10 cellular contexts compared by ENCODE assay signal in the genomic region with DNA sequence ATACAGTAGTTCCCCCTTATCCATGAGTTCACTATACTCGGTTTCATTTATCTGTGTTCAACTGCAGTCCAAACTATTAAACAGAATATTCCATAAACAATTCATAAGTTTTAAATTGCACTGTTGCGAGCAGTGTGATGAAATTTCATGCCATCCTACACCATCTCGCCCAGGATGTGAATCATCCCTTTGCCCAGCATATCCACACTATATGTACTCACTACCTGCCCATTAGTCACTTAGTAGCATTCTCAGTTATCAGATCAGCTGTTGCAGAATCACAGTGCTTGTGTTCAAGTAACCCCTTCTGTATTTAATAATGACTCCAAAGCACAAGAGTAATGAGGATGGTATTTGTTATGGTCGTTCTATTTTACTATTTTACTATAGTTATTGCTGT. TPM values are rescaled to one million over a fixed set of nuclear protein-coding genes. Genes with fewer than 3 reads are reported as not detected.
DNase-seq lines count a peak whose midpoint lies in the region; ATAC-seq and TF ChIP-seq lines count a peak whose summit lies in the region.
"Had no signal": no experiment of that assay in that cellular context is flagged by ENCODE, and none has a peak within 500 bp of the region (broad histone marks: within the 10 kb centered on the region; RNA-seq: fewer than 3 reads in every experiment).

No MANE protein-coding gene starts in this region.

- no peaks in the 10 kb centered on the region for H3K27me3 ChIP-seq in brain microvascular endothelial cell (replicated peaks)
- H3K27me3 ChIP-seq: esophagus squamous epithelium had no signal

- in situ Hi-C loops in brain microvascular endothelial cell (cut with HindIII; ENCODE audit: low pct_ligation_motif_present, low sequenced_read_pairs) = no loop called here

- H3K27ac ChIP-seq in brain microvascular endothelial cell = no peak overlapping the region
- H3K27ac ChIP-seq: esophagus squamous epithelium had no signal

- H3K4me1 Mint-ChIP-seq in osteocyte (ENCODE audit: unreplicated experiment) = peaks cover 20% of the 10 kb centered on the region

- no peaks in the 10 kb centered on the region for H3K36me3 Mint-ChIP-seq in osteocyte (ENCODE audit: unreplicated experiment)

- ATAC-seq in HG02884 (IDR thresholded peaks at IDR 0.05; ENCODE audit: unreplicated experiment) = no peak
- no peak for ATAC-seq in GM18517 (IDR thresholded peaks at IDR 0.05; ENCODE audit: unreplicated experiment)

- H3K4me3 ChIP-seq in brain microvascular endothelial cell (ENCODE audit: low read depth, low read length) = no peak overlapping the region
- H3K4me3 ChIP-seq: esophagus squamous epithelium had no signal

- DNase-seq in EL = peak; percentile 89
- DNase-seq in LoVo (ENCODE audit: low spot score) = peak; percentile 78
- DNase-seq in brain microvascular endothelial cell = peak; percentile 45
- DNase-seq in osteocyte (ENCODE audit: extremely low spot score, unreplicated experiment) = no peak
- DNase-seq in COLO668 (lab: John Stamatoyannopoulos, UW; ENCODE audit: unreplicated experiment) = no peak
- no peak for DNase-seq in activated CD4-positive, CD25-positive, alpha-beta regulatory T cell (lab: John Stamatoyannopoulos, UW)
- DNase-seq: esophagus squamous epithelium, NCI-H1417 treated with DMSO at 0.1 percent for 48 hours had no signal

- H3K36me3 ChIP-seq in brain microvascular endothelial cell (replicated peaks) = no peaks in the 10 kb centered on the region
- H3K36me3 ChIP-seq: esophagus squamous epithelium had no signal

- TF ChIP-seq CTCF in brain microvascular endothelial cell (IDR thresholded peaks at IDR 0.05; ENCODE audit: low read depth, low read length, missing control alignments) = no peak
- TF ChIP-seq CTCF in osteocyte (IDR thresholded peaks at IDR 0.05) = no peak

- H3K9me3 Mint-ChIP-seq in osteocyte (ENCODE audit: unreplicated experiment) = no peaks in the 10 kb centered on the region

- H3K27me3 Mint-ChIP-seq in osteocyte (ENCODE audit: unreplicated experiment) = no peaks in the 10 kb centered on the region

- H3K27ac Mint-ChIP-seq in osteocyte (ENCODE audit: unreplicated experiment) = peak overlapping the region; percentile 82

- no peak overlapping the region for H3K4me3 Mint-ChIP-seq in osteocyte (ENCODE audit: unreplicated experiment)

RNA-seq across cellular contexts. Expression of gene SHOC1, which starts 51.5 kb away (rescaled TPM):
- not detected in 2 replicates for total RNA-seq in osteocyte

Comparison
In these comparisons a context has a peak if more than half of its experiments do, and no peak if none do; other contexts are left out.
1. DNase-seq: peak in EL (single experiment), LoVo (single experiment) and brain microvascular endothelial cell (single experiment); none in osteocyte (single experiment), COLO668 (single experiment) and activated CD4-positive, CD25-positive, alpha-beta regulatory T cell (0 of 4).